1 cellular context compared by ENCODE assay signal in genomic region chr7:42545049-42545724, GRCh38.
A peak's percentile ranks its signal among the peaks of the same experiment; 100 is the strongest.
TF ChIP-seq lines count a peak whose summit lies in the region.

No MANE protein-coding gene starts in this region.

TF ChIP-seq in HEK293, 187 proteins besides CTCF, POLR2A, EP300 and RAD21 (continued from another document):
- TF ChIP-seq ZSCAN5A (tag by site-specific recombination; IDR thresholded peaks at IDR 0.05) = no peak
- TF ChIP-seq ZNF169 (tag by site-specific recombination; IDR thresholded peaks at IDR 0.05) = no peak
- TF ChIP-seq ZNF133 (tag by site-specific recombination; IDR thresholded peaks at IDR 0.05) = no peak
- TF ChIP-seq OSR2 (tag by site-specific recombination; IDR thresholded peaks at IDR 0.05) = no peak
- TF ChIP-seq TRIM28 (IDR thresholded peaks at IDR 0.05; ENCODE audit: borderline replicate concordance, low read length) = peak; percentile 69; the same call in 1 of the 2 replicates
